17 cellular contexts compared by ENCODE assay signal in the genomic region with DNA sequence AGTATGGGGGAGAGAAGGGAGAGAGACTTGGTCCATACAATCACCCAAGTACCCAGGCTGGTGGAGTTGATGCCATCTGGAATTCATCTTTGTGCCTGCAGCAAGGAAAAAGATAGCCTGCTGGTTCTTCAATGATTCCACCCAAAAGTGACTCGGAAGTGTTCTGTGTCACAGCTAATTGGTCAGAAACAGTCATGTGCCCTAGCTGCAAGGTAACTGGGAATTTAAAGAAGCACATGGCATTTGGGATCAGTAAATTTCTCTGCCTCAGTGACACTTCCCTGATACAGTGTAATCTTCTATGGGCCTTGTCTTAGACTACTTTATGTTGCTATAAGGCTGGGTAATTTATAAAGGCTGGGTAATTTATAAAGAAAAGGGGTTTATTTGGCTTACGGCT. TPM values are rescaled to one million over a fixed set of nuclear protein-coding genes. Genes with fewer than 3 reads are reported as not detected.
DNase-seq lines count a peak whose midpoint lies in the region; ATAC-seq, FAIRE-seq and TF ChIP-seq lines count a peak whose summit lies in the region.
"Had no signal": no experiment of that assay in that cellular context is flagged by ENCODE, and none has a peak within 500 bp of the region (broad histone marks: within the 10 kb centered on the region; RNA-seq: fewer than 3 reads in every experiment).

No MANE protein-coding gene starts in this region.

- H3K4me3 Mint-ChIP-seq in T-helper 17 cell: no peak overlapping the region
- no peak overlapping the region for H3K4me3 Mint-ChIP-seq in CD4-positive, alpha-beta memory T cell
- H3K4me3 Mint-ChIP-seq: CD4-positive, alpha-beta T cell; GM23338 had no signal

- no peak overlapping the region for H3K4me2 ChIP-seq in H1 (ENCODE audit: insufficient read depth in 1 of 2, low read depth in 2 of 2, low read length in 2 of 2)
- H3K4me2 ChIP-seq: GM23338 had no signal

- no peak for ATAC-seq in T-helper 17 cell
- ATAC-seq: GM23338, HCT116, HepG2 had no signal

- no peaks in the 10 kb centered on the region for H3K9me3 Mint-ChIP-seq in CD4-positive, alpha-beta memory T cell
- H3K9me3 Mint-ChIP-seq: CD4-positive, alpha-beta T cell; GM23338 had no signal

- TF ChIP-seq RAD21 in H1 (IDR thresholded peaks at IDR 0.05 in 1 of 2, conservative IDR thresholded peaks at IDR 0.05 in 1 of 2; ENCODE audit: low read depth in 2 of 2, low read length in 2 of 2): no peak

- CTCF ChIA-PET in H1 (lab: Charles Lee; ENCODE audit: partially characterized antibody): interaction anchor here (1.4 kb wide), 1 partner anchor 86 kb away, joined by 3 read pairs; no protein-coding TSS in a partner anchor
- CTCF ChIA-PET in CD4-positive, alpha-beta memory T cell (lab: Charles Lee; ENCODE audit: partially characterized antibody): interaction anchor here (1.0 kb wide), 1 partner anchor 248 kb away, joined by 3 read pairs; no protein-coding TSS in a partner anchor

- H3K27me3 ChIP-seq in H1 (replicated peaks in 1 of 4; ENCODE audit: control insufficient read depth in 3 of 4, extremely low read depth in 1 of 4, insufficient read depth in 3 of 4, low read length in 3 of 4): no peaks in the 10 kb centered on the region
- H3K27me3 ChIP-seq in CD4-positive, alpha-beta memory T cell (ENCODE audit: insufficient read depth, low read length): no peaks in the 10 kb centered on the region

- H3K36me3 Mint-ChIP-seq in T-helper 17 cell (ENCODE audit: low read depth): peaks cover 3% of the 10 kb centered on the region
- peaks cover 3 to 5% of the 10 kb centered on the region in 2 donors for H3K36me3 Mint-ChIP-seq in CD4-positive, alpha-beta memory T cell

- peaks cover 17% of the 10 kb centered on the region for H3K4me1 Mint-ChIP-seq in T-helper 17 cell
- peaks cover 3 to 9% (median 4%) of the 10 kb centered on the region in 4 donors for H3K4me1 Mint-ChIP-seq in CD4-positive, alpha-beta memory T cell

- H3K27ac Mint-ChIP-seq in T-helper 17 cell: peak overlapping the region; percentile 41
- peak overlapping the region in 1 of 7 donors; percentile 18 for H3K27ac Mint-ChIP-seq in CD4-positive, alpha-beta memory T cell
- H3K27ac Mint-ChIP-seq: CD4-positive, alpha-beta T cell; GM23338 had no signal

- no peak overlapping the region for H4K91ac ChIP-seq in H1 (replicated peaks; ENCODE audit: insufficient read length, low read length)

- in situ Hi-C loops in G401 (cut with HindIII; ENCODE audit: low sequenced_read_pairs): no loop called here

- H3K27me3 Mint-ChIP-seq in T-helper 17 cell: no peaks in the 10 kb centered on the region
- no peaks in the 10 kb centered on the region for H3K27me3 Mint-ChIP-seq in CD4-positive, alpha-beta memory T cell
- H3K27me3 Mint-ChIP-seq: CD4-positive, alpha-beta T cell had no signal

- H3K9me3 ChIP-seq in T-helper 17 cell (ENCODE audit: control insufficient read depth, low read length, poor library complexity, severe bottlenecking): no peaks in the 10 kb centered on the region
- H3K9me3 ChIP-seq in H1 (ENCODE audit: insufficient read depth in 2 of 2, low read depth in 1 of 2, low read length in 1 of 2): no peaks in the 10 kb centered on the region
- no peaks in the 10 kb centered on the region for H3K9me3 ChIP-seq in CD4-positive, alpha-beta memory T cell (ENCODE audit: control insufficient read depth in 1 of 2, low read length in 2 of 2)

- no peak overlapping the region for H3K56ac ChIP-seq in H1 (replicated peaks; ENCODE audit: insufficient read length, low read depth, low read length)

- peak; percentile 4 for DNase-seq in G401 (ENCODE audit: low spot score)
- DNase-seq in T-helper 17 cell: no peak
- DNase-seq in H1 (ENCODE audit: low read depth in 1 of 2, low spot score in 2 of 2): no peak
- no peak for DNase-seq in SW480 (ENCODE audit: low spot score)
- no peak for DNase-seq in HuH-7 (ENCODE audit: low spot score)
- DNase-seq in CD4-positive, alpha-beta memory T cell: no peak
- DNase-seq: AML-193; CD4-positive, alpha-beta T cell; DMS153; DMS79; GF-D8; H7 had no signal

- TF ChIP-seq POLR2A in H1 (IDR thresholded peaks at IDR 0.05; ENCODE audit: control extremely low read depth in 1 of 2, low read depth in 2 of 2, low read length in 2 of 2): no peak

- no peak overlapping the region for H2BK12ac ChIP-seq in H1 (ENCODE audit: low read depth, low read length)

- no peak overlapping the region for H2AFZ ChIP-seq in H1 (ENCODE audit: low read length)
- H2AFZ ChIP-seq: GM23338 had no signal

- WGBS in H1 (ENCODE audit: extremely low coverage in 1 of 2, insufficient coverage in 1 of 2, insufficient read length in 1 of 2, insufficient replicate concordance in 2 of 2, low coverage in 1 of 2, low lambda C conversion rate in 2 of 2, missing lambda C conversion rate in 1 of 2), 2 experiments: 80% methylated on average over 2 of the region's 2 CpGs; no CpG with 5 or more reads in 1 of the 2 experiments

- H3K36me3 ChIP-seq in H1 (ENCODE audit: control insufficient read depth in 2 of 4, insufficient read depth in 4 of 4, low read length in 3 of 4): no peaks in the 10 kb centered on the region
- no peaks in the 10 kb centered on the region for H3K36me3 ChIP-seq in CD4-positive, alpha-beta memory T cell (ENCODE audit: insufficient read depth, low read length)

- H4K20me1 ChIP-seq in H1 (replicated peaks in 1 of 2; ENCODE audit: control insufficient read depth in 1 of 2, insufficient read depth in 2 of 2, low read length in 2 of 2): no peaks in the 10 kb centered on the region

- H2BK5ac ChIP-seq in H1 (ENCODE audit: low read depth, low read length): no peak overlapping the region

- no peak overlapping the region for H2BK15ac ChIP-seq in H1 (ENCODE audit: low read length)

- H4K5ac ChIP-seq in H1 (ENCODE audit: insufficient read length, low read depth, low read length): no peak overlapping the region

- H3K79me2 ChIP-seq in H1 (ENCODE audit: control insufficient read depth in 1 of 2, insufficient read depth in 2 of 2, low read length in 2 of 2): no peaks in the 10 kb centered on the region

- no peaks in the 10 kb centered on the region for H3K79me1 ChIP-seq in H1 (ENCODE audit: low read depth, low read length)

- no peak for FAIRE-seq in H1 (lab: Jason Lieb, UNC)
- FAIRE-seq: A204.1, HepG2 had no signal

- no peak for TF ChIP-seq EP300 in H1 (IDR thresholded peaks at IDR 0.05; ENCODE audit: borderline replicate concordance in 1 of 2, low read depth in 2 of 2, low read length in 2 of 2)

- no peak for TF ChIP-seq CTCF in H1 (IDR thresholded peaks at IDR 0.05; ENCODE audit: control extremely low read depth in 1 of 3, insufficient read depth in 1 of 3, low read depth in 1 of 3, low read length in 3 of 3)

- H3K14ac ChIP-seq in H1 (ENCODE audit: insufficient read length): no peak overlapping the region

- POLR2A ChIA-PET in H1 (lab: Charles Lee; ENCODE audit: partially characterized antibody): no interaction called here
- POLR2A ChIA-PET in CD4-positive, alpha-beta memory T cell (lab: Charles Lee; ENCODE audit: partially characterized antibody): no interaction called here

- H2BK120ac ChIP-seq in H1 (replicated peaks; ENCODE audit: low read depth, low read length): no peak overlapping the region

- intact Hi-C loops in CD4-positive, alpha-beta memory T cell (cut with micrococcal nuclease): no loop called here

- H2AK5ac ChIP-seq in H1 (ENCODE audit: low read depth, low read length): no peak overlapping the region

- no peak overlapping the region for H3K4me3 ChIP-seq in H1 (ENCODE audit: extremely low read depth in 1 of 4, insufficient read depth in 2 of 4, low read depth in 3 of 4, low read length in 4 of 4)
- H3K4me3 ChIP-seq in CD4-positive, alpha-beta memory T cell (ENCODE audit: low read length in 2 of 2): no peak overlapping the region
- H3K4me3 ChIP-seq: GM23338 had no signal

- H3K23me2 ChIP-seq in H1 (ENCODE audit: low read depth, low read length): no peaks in the 10 kb centered on the region

- no peak overlapping the region for H3K23ac ChIP-seq in H1 (ENCODE audit: insufficient read length)

- no peak overlapping the region for H3K18ac ChIP-seq in H1 (ENCODE audit: extremely low read depth, low read length)

- no peak overlapping the region for H4K8ac ChIP-seq in H1 (ENCODE audit: extremely low read depth, insufficient read depth, low read length)

- no peak overlapping the region for H3K9ac ChIP-seq in H1 (replicated peaks in 1 of 4; ENCODE audit: extremely low read depth in 1 of 4, low read depth in 3 of 4, low read length in 3 of 4)

- no peak overlapping the region for H2BK20ac ChIP-seq in H1 (ENCODE audit: low read length)

- H3K4ac ChIP-seq in H1 (replicated peaks; ENCODE audit: insufficient read length, low read depth, low read length): no peak overlapping the region

- no peak overlapping the region for H3K27ac ChIP-seq in H1 (ENCODE audit: low read depth, low read length)
- H3K27ac ChIP-seq in CD4-positive, alpha-beta memory T cell (ENCODE audit: low read depth, low read length): no peak overlapping the region
- H3K27ac ChIP-seq: C4-2B had no signal

- peaks cover 0 to under 1% (median under 1%) of the 10 kb centered on the region in 4 experiments; a peak in 1 of 7 replicates for H3K4me1 ChIP-seq in H1 (replicated peaks in 1 of 4; ENCODE audit: control insufficient read depth in 3 of 4, insufficient read depth in 4 of 4, low read length in 3 of 4)
- H3K4me1 ChIP-seq in CD4-positive, alpha-beta memory T cell (ENCODE audit: insufficient read depth, low read length): peaks cover under 1% of the 10 kb centered on the region

RNA-seq across cellular contexts. Expression of a gene that starts 17.5 kb away (rescaled TPM):
- total RNA-seq in G401 (2014; rRNA removed; shearing (Covaris generic)): 40.7 and 42.6 TPM in 2 replicates
- total RNA-seq in T-helper 17 cell: 10 to 100 TPM; 17.5 to 17.6 TPM
- 19.8 and 20.5 TPM in 2 replicates for total RNA-seq in H1 (2021; fragmentation: NEBNext Ultra II Directional; extraction: Animal tissue kit (Norgen Biotek cat#: 25700))
- 12.2 and 15.5 TPM in 2 replicates for polyA plus RNA-seq in H1 (2011; rRNA removed)
- polyA plus RNA-seq in H1 (2011; cell fraction: cytosol; rRNA removed): 12.0 TPM
- 11.5 TPM for polyA plus RNA-seq in H1 (2011; cell fraction: nucleus; rRNA removed)
- 7.7 to 11.6 TPM (median 11.0 TPM) in 4 replicates for polyA plus RNA-seq in H1 (2012, experiment 1 of 2)
- 10.8 TPM for polyA plus RNA-seq in H1 (2012, experiment 2 of 2)
- polyA plus RNA-seq in H1 (2013, experiment 1 of 2): 11.0 TPM
- 10.5 TPM for polyA plus RNA-seq in H1 (2013, experiment 2 of 2)
- polyA minus RNA-seq in H1 (2011; rRNA and poly(A)+ RNA removed): 2.1 and 3.6 TPM in 2 replicates
- polyA minus RNA-seq in H1 (2011; cell fraction: cytosol; rRNA and poly(A)+ RNA removed): 13.8 TPM
- polyA minus RNA-seq in H1 (2011; cell fraction: nucleus; rRNA and poly(A)+ RNA removed): 14.3 TPM
- total RNA-seq in CD4-positive, alpha-beta memory T cell: 10 to 100 TPM; 29.7 to 29.8 TPM
- polyA plus RNA-seq in CD4-positive, alpha-beta memory T cell: 1 to 10 TPM; 2.4 to 5.2 TPM

RNA-seq across cellular contexts. Expression of a gene that starts 28.6 kb away (rescaled TPM):
- total RNA-seq in G401 (2014; rRNA removed; shearing (Covaris generic)): 25.1 and 29.6 TPM in 2 replicates
- total RNA-seq in T-helper 17 cell: 10 to 100 TPM; 14.3 to 14.4 TPM
- total RNA-seq in H1 (2021; fragmentation: NEBNext Ultra II Directional; extraction: Animal tissue kit (Norgen Biotek cat#: 25700)): 28.3 and 30.2 TPM in 2 replicates
- 9.0 and 11.0 TPM in 2 replicates for polyA plus RNA-seq in H1 (2011; rRNA removed)
- polyA plus RNA-seq in H1 (2011; cell fraction: cytosol; rRNA removed): 13.8 TPM
- polyA plus RNA-seq in H1 (2011; cell fraction: nucleus; rRNA removed): 14.7 TPM
- polyA plus RNA-seq in H1 (2012, experiment 1 of 2): 22.3 to 32.0 TPM (median 24.0 TPM) in 4 replicates
- 8.8 TPM for polyA plus RNA-seq in H1 (2012, experiment 2 of 2)
- polyA plus RNA-seq in H1 (2013, experiment 1 of 2): 36.2 TPM
- polyA plus RNA-seq in H1 (2013, experiment 2 of 2): 45.6 TPM
- polyA minus RNA-seq in H1 (2011; rRNA and poly(A)+ RNA removed): 16.4 and 16.6 TPM in 2 replicates
- polyA minus RNA-seq in H1 (2011; cell fraction: cytosol; rRNA and poly(A)+ RNA removed): 14.2 TPM
- polyA minus RNA-seq in H1 (2011; cell fraction: nucleus; rRNA and poly(A)+ RNA removed): 33.9 TPM
- total RNA-seq in CD4-positive, alpha-beta memory T cell: 10 to 100 TPM; 43.3 to 44.6 TPM
- polyA plus RNA-seq in CD4-positive, alpha-beta memory T cell: 10 to 100 TPM; 32.2 to 35.7 TPM
